ENCODE assay signal across 13 cellular contexts in the genomic region with DNA sequence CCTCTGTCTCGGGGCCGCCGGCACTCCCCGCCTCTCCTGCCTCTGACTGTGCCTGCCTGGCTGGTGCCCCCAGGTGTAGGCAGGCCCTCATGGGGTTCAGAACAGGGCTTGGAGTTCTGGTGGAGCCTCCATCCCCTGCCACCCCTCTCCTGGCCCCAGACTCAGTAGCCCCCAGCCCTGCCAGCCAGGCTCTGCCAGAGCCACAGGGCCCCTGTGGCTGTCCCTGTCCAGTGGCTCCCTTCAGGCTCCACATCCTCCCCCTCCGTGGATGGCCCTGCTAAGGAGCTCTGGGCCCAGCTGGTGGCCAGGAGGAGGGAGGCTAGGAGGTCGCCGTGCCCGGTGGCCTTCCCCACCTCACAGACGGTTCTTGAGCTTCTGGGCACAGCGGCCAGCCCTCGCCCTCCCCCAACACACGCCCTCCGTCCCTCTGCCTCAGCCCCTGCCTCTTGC. TPM values are rescaled to one million over a fixed set of nuclear protein-coding genes. Genes with fewer than 3 reads are reported as not detected.
DNase-seq lines count a peak whose midpoint lies in the region; ATAC-seq and TF ChIP-seq lines count a peak whose summit lies in the region.
"Had no signal": no experiment of that assay in that cellular context is flagged by ENCODE, and none has a peak within 500 bp of the region (broad histone marks: within the 10 kb centered on the region; RNA-seq: fewer than 3 reads in every experiment).

No MANE protein-coding gene starts in this region.

- CTCF ChIA-PET in IMR-90 (lab: Yijun Ruan, JAX) = interaction anchor here (1.5 kb wide), 1 partner anchor 11 kb away, joined by 3 read pairs; no protein-coding TSS in a partner anchor
- CTCF ChIA-PET in activated CD8-positive, alpha-beta T cell treated with anti-CD3 and anti-CD28 coated beads for 36 hours (lab: Charles Lee) = interaction anchor here (1.3 to 2.7 kb wide), 2 partner anchors 20 to 23 kb away, joined by 3 to 10 read pairs; no protein-coding TSS in a partner anchor

- H3K4me2 ChIP-seq in IMR-90 (ENCODE audit: low read depth, low read length) = no peak overlapping the region
- H3K4me2 ChIP-seq in mesenchymal stem cell (ENCODE audit: low read length, poor library complexity, severe bottlenecking) = no peak overlapping the region

- no peak for TF ChIP-seq CTCF in IMR-90 (conservative IDR thresholded peaks at IDR 0.05; ENCODE audit: low read depth, low read length)
- no peak for TF ChIP-seq CTCF in coronary artery (IDR thresholded peaks at IDR 0.05)
- TF ChIP-seq CTCF in activated CD8-positive, alpha-beta T cell treated with anti-CD3 and anti-CD28 coated beads for 36 hours (IDR thresholded peaks at IDR 0.05) = no peak

- no peak overlapping the region for H3K27ac Mint-ChIP-seq in activated CD8-positive, alpha-beta T cell treated with anti-CD3 and anti-CD28 coated beads for 36 hours
- H3K27ac Mint-ChIP-seq: activated T-cell treated with anti-CD3 and anti-CD28 coated beads, Interleukin-2, amount 50 U/mL, for 24 hours had no signal

- no peaks in the 10 kb centered on the region for H3K9me1 ChIP-seq in IMR-90 (ENCODE audit: insufficient read depth, low read length)

- H3K9ac ChIP-seq in IMR-90 (ENCODE audit: low read depth, low read length) (0 out of 2 replicates have a peak overlapping the region, but pooled peaks have one; percentile 17), mesenchymal stem cell (ENCODE audit: low read length) (peak overlapping the region; percentile 80)

- peak overlapping the region; percentile 20 for H2BK20ac ChIP-seq in IMR-90 (ENCODE audit: low read depth, low read length)

- TF ChIP-seq POLR2A in IMR-90 (IDR thresholded peaks at IDR 0.05; ENCODE audit: low read depth, low read length) = no peak

- peaks cover 3% of the 10 kb centered on the region for H3K36me3 Mint-ChIP-seq in activated CD8-positive, alpha-beta T cell treated with anti-CD3 and anti-CD28 coated beads for 36 hours (ENCODE audit: low read depth)

- no peak for ATAC-seq in IMR-90 (ENCODE audit: low read depth)
- no peak for ATAC-seq in activated CD8-positive, alpha-beta T cell treated with anti-CD3 and anti-CD28 coated beads for 36 hours
- no peak for ATAC-seq in HG03439 (IDR thresholded peaks at IDR 0.05; ENCODE audit: unreplicated experiment)

- H2AFZ ChIP-seq in IMR-90 (replicated peaks; ENCODE audit: low read length, poor library complexity) = no peak overlapping the region
- no peak overlapping the region for H2AFZ ChIP-seq in mesenchymal stem cell (ENCODE audit: low read depth, low read length)

- BruUV-seq in IMR-90 (replicated peaks; lab: Mats Ljungman, UMichigan) = no TSS peak

- peak overlapping the region; percentile 96 for H2AK9ac ChIP-seq in IMR-90 (replicated peaks; ENCODE audit: low read depth, low read length, poor library complexity)

- H3K18ac ChIP-seq in IMR-90 (ENCODE audit: low read depth, low read length) = no peak overlapping the region; the same call in 1 of the 2 replicates
- H3K18ac ChIP-seq in mesenchymal stem cell (ENCODE audit: low read depth in 1 of 2, low read length in 2 of 2) = peak overlapping the region in 1 of 2 experiments; percentile 29

- H3K4me3 ChIP-seq in IMR-90 (ENCODE audit: insufficient read depth, low read depth, low read length) (no peak overlapping the region), coronary artery (no peak overlapping the region), mesenchymal stem cell (ENCODE audit: insufficient read depth in 1 of 2, low read depth in 1 of 2, low read length in 2 of 2) (no peak overlapping the region)

- H3K27me3 ChIP-seq in IMR-90 (ENCODE audit: control insufficient read depth, insufficient read depth, low read length) (no peaks in the 10 kb centered on the region), mesenchymal stem cell (ENCODE audit: control insufficient read depth in 1 of 2, insufficient read depth in 1 of 2, low read length in 2 of 2) (no peaks in the 10 kb centered on the region)

- peak overlapping the region; percentile 18; the same call in 1 of the 2 replicates for H4K5ac ChIP-seq in IMR-90 (ENCODE audit: low read depth, low read length)

- H2BK5ac ChIP-seq in IMR-90 (ENCODE audit: low read depth, low read length, poor library complexity, severe bottlenecking) = peak overlapping the region; percentile 95
- no peak overlapping the region for H2BK5ac ChIP-seq in mesenchymal stem cell (ENCODE audit: low read depth, low read length, poor library complexity, severe bottlenecking)

- H2BK15ac ChIP-seq in IMR-90 (ENCODE audit: low read depth, low read length) (no peak overlapping the region; the same call in 2 of the 3 replicates), mesenchymal stem cell (ENCODE audit: low read depth, poor library complexity, severe bottlenecking) (peak overlapping the region; percentile 73)

- TF ChIP-seq RAD21 in IMR-90 (IDR thresholded peaks at IDR 0.05; ENCODE audit: low read length) = no peak

- H3K4me1 Mint-ChIP-seq in activated CD8-positive, alpha-beta T cell treated with anti-CD3 and anti-CD28 coated beads for 36 hours (ENCODE audit: low read depth) = no peaks in the 10 kb centered on the region

- H3K23ac ChIP-seq in IMR-90 (ENCODE audit: low read depth, low read length) (no peak overlapping the region), mesenchymal stem cell (ENCODE audit: low read length in 2 of 2) (peak overlapping the region in 1 of 2 experiments; percentile 34)

- H3K9me3 Mint-ChIP-seq in activated CD8-positive, alpha-beta T cell treated with anti-CD3 and anti-CD28 coated beads for 36 hours = no peaks in the 10 kb centered on the region
- H3K9me3 Mint-ChIP-seq: activated T-cell treated with anti-CD3 and anti-CD28 coated beads, Interleukin-2, amount 50 U/mL, for 24 hours; central memory CD8-positive, alpha-beta T cell had no signal

- H3K4me3 Mint-ChIP-seq in activated CD8-positive, alpha-beta T cell treated with anti-CD3 and anti-CD28 coated beads for 36 hours = no peak overlapping the region
- H3K4me3 Mint-ChIP-seq: activated T-cell treated with anti-CD3 and anti-CD28 coated beads, Interleukin-2, amount 50 U/mL, for 24 hours; central memory CD8-positive, alpha-beta T cell had no signal

- no peak overlapping the region; a peak in 2 of 4 replicates for H4K8ac ChIP-seq in IMR-90 (ENCODE audit: low read depth in 2 of 2, low read length in 2 of 2)
- peak overlapping the region; percentile 66 for H4K8ac ChIP-seq in mesenchymal stem cell (ENCODE audit: low read length)

- POLR2A ChIA-PET in IMR-90 (lab: Charles Lee; ENCODE audit: unreplicated experiment) = no interaction called here
- POLR2A ChIA-PET in activated CD8-positive, alpha-beta T cell treated with anti-CD3 and anti-CD28 coated beads for 36 hours (lab: Charles Lee) = interaction anchor here (1.0 to 2.5 kb wide), 6 partner anchors 9 to 23 kb away, joined by 4 to 10 read pairs (median 6); a partner anchor contains a TSS

- H2BK120ac ChIP-seq in IMR-90 (ENCODE audit: low read depth, low read length) (peak overlapping the region; percentile 62), mesenchymal stem cell (ENCODE audit: low read depth, low read length) (no peak overlapping the region)

- H2BK12ac ChIP-seq in mesenchymal stem cell (ENCODE audit: low read length in 2 of 2) = peak overlapping the region in 1 of 2 experiments; percentile 60

- peaks cover 25% of the 10 kb centered on the region for H3K4me1 ChIP-seq in IMR-90 (ENCODE audit: control insufficient read depth, insufficient read depth, low read length)
- H3K4me1 ChIP-seq in mesenchymal stem cell (ENCODE audit: control insufficient read depth, insufficient read depth, low read depth, low read length) = peaks cover 60% of the 10 kb centered on the region

- DNase-seq in IMR-90 (no peak), coronary artery (ENCODE audit: low spot score) (no peak), mesenchymal stem cell (no peak), midbrain (lab: John Stamatoyannopoulos, UW) (no peak)
- DNase-seq in NK-92 treated with Interleukin-12 subunit alpha and Interleukin-12 subunit beta, amount 100 ng/mL, for 24 hours (lab: John Stamatoyannopoulos, UW) = no peak
- no peak for DNase-seq in activated CD8-positive, alpha-beta T cell treated with anti-CD3 and anti-CD28 coated beads for 36 hours
- DNase-seq: SHP77 treated with DMSO at 0.1 percent for 48 hours; stimulated activated CD4-positive, alpha-beta T cell treated with anti-CD3 and anti-CD28 coated beads, Interleukin-15, amount 100 ng/mL, for 24 hours; stimulated activated naive CD4-positive, alpha-beta T cell had no signal

- H3K9me3 ChIP-seq in IMR-90 (ENCODE audit: control insufficient read depth, insufficient read depth, low read length) (no peaks in the 10 kb centered on the region), mesenchymal stem cell (ENCODE audit: control insufficient read depth, low read length) (no peaks in the 10 kb centered on the region)

- peak overlapping the region; percentile 9 for H3K27ac ChIP-seq in IMR-90 (ENCODE audit: insufficient read depth, low read length)
- peak overlapping the region; percentile 72 to 93 for H3K27ac ChIP-seq in coronary artery
- no peak overlapping the region for H3K27ac ChIP-seq in mesenchymal stem cell (ENCODE audit: low read length, poor library complexity, severe bottlenecking)
- H3K27ac ChIP-seq in temporal lobe (ENCODE audit: low read depth, low read length) = peak overlapping the region; percentile 98

- no peaks in the 10 kb centered on the region; a peak in 1 of 4 replicates for H3K79me1 ChIP-seq in IMR-90 (ENCODE audit: low read depth in 1 of 2, low read length in 2 of 2)
- H3K79me1 ChIP-seq in mesenchymal stem cell (replicated peaks; ENCODE audit: low read length, poor library complexity, severe bottlenecking) = no peaks in the 10 kb centered on the region

- H4K91ac ChIP-seq in IMR-90 (ENCODE audit: insufficient read depth, low read depth, low read length) = peak overlapping the region; percentile 51; the same call in 1 of the 2 replicates
- peak overlapping the region; percentile 56 for H4K91ac ChIP-seq in mesenchymal stem cell (ENCODE audit: low read length)

- peak overlapping the region; percentile 77 for H3K4ac ChIP-seq in IMR-90 (ENCODE audit: low read depth, low read length)
- H3K4ac ChIP-seq in mesenchymal stem cell (ENCODE audit: low read depth in 1 of 2, low read length in 2 of 2) = peak overlapping the region in 1 of 2 experiments; percentile 9

- no peaks in the 10 kb centered on the region for H3K36me3 ChIP-seq in IMR-90 (ENCODE audit: control insufficient read depth, insufficient read depth, low read length)
- peaks cover 0 to 15% of the 10 kb centered on the region in 2 experiments for H3K36me3 ChIP-seq in mesenchymal stem cell (ENCODE audit: control insufficient read depth in 1 of 2, insufficient read depth in 2 of 2, low read depth in 1 of 2, low read length in 2 of 2)

- no peak overlapping the region for H3K56ac ChIP-seq in IMR-90 (ENCODE audit: extremely low read depth, insufficient read depth, low read length)

- H2AK5ac ChIP-seq in IMR-90 (ENCODE audit: low read depth, low read length) (peak overlapping the region; percentile 82), mesenchymal stem cell (ENCODE audit: low read length, severe bottlenecking) (peak overlapping the region; percentile 10)

- in situ Hi-C loops in IMR-90 (cut with MboI; ENCODE audit: low sequenced_read_pairs) = no loop called here

- WGBS in IMR-90 (ENCODE audit: extremely low coverage in 2 of 2, insufficient read length in 1 of 2), 2 experiments = 81% methylated on average over 7 of the region's 13 CpGs; no CpG with 5 or more reads in 1 of the 2 experiments
- WGBS in mesenchymal stem cell = 79% methylated on average over 13 of the region's 13 CpGs

- dilution Hi-C loops in IMR-90 (cut with HindIII; ENCODE audit: low sequenced_read_pairs, unreplicated experiment) = no loop called here

- H4K20me1 ChIP-seq in IMR-90 (ENCODE audit: insufficient read depth, low read length) = 0 out of 2 replicates have a peak, but pooled peaks cover 2% of the 10 kb centered on the region

- H3K14ac ChIP-seq in IMR-90 (replicated peaks; ENCODE audit: low read depth, low read length) (no peak overlapping the region; the same call in 1 of the 2 replicates), mesenchymal stem cell (ENCODE audit: low read length in 2 of 2) (peak overlapping the region in 1 of 2 experiments; percentile 6)

- no peaks in the 10 kb centered on the region for H3K27me3 Mint-ChIP-seq in activated CD8-positive, alpha-beta T cell treated with anti-CD3 and anti-CD28 coated beads for 36 hours
- H3K27me3 Mint-ChIP-seq: central memory CD8-positive, alpha-beta T cell had no signal

- intact Hi-C loops in IMR-90 (cut with micrococcal nuclease) = no loop called here
- intact Hi-C loops in activated CD8-positive, alpha-beta T cell treated with anti-CD3 and anti-CD28 coated beads for 36 hours (cut with micrococcal nuclease) = no loop called here

RNA-seq across cellular contexts. Expression of a gene that starts 12.5 kb away (rescaled TPM):
- total RNA-seq in IMR-90 (2012; rRNA removed) (5.7 and 6.4 TPM in 2 replicates), temporal lobe (4.7 TPM)
- polyA plus RNA-seq in IMR-90 (2012; rRNA removed) = 16.2 and 20.0 TPM in 2 replicates
- polyA plus RNA-seq in IMR-90 (2012; cell fraction: cytosol; rRNA removed) = 9.4 and 20.8 TPM in 2 replicates
- 15.1 and 42.4 TPM in 2 replicates for polyA plus RNA-seq in IMR-90 (2012; cell fraction: nucleus; rRNA removed; ENCODE audit: low replicate concordance)
- polyA plus RNA-seq in mesenchymal stem cell (2013, experiment 1 of 2) = 3.6 TPM
- 3.8 TPM for polyA plus RNA-seq in mesenchymal stem cell (2013, experiment 2 of 2)
- 1 to 10 TPM; 9.9 TPM for total RNA-seq in activated CD8-positive, alpha-beta T cell treated with anti-CD3 and anti-CD28 coated beads for 36 hours

RNA-seq across cellular contexts. Expression of a gene that starts 18.9 kb away (rescaled TPM):
- 17.7 and 31.7 TPM in 2 replicates for total RNA-seq in IMR-90 (2012; rRNA removed)
- polyA plus RNA-seq in IMR-90 (2012; rRNA removed) = 82.6 and 120 TPM in 2 replicates
- 55.5 and 84.4 TPM in 2 replicates for polyA plus RNA-seq in IMR-90 (2012; cell fraction: cytosol; rRNA removed)
- 78.1 and 241 TPM in 2 replicates for polyA plus RNA-seq in IMR-90 (2012; cell fraction: nucleus; rRNA removed; ENCODE audit: low replicate concordance)
- 46.1 TPM for polyA plus RNA-seq in mesenchymal stem cell (2013, experiment 1 of 2)
- 46.9 TPM for polyA plus RNA-seq in mesenchymal stem cell (2013, experiment 2 of 2)
- 249 TPM for total RNA-seq in temporal lobe
- total RNA-seq in activated CD8-positive, alpha-beta T cell treated with anti-CD3 and anti-CD28 coated beads for 36 hours = 1 to 10 TPM; 5.8 to 9.1 TPM

RNA-seq across cellular contexts. Expression of a gene that starts 20.9 kb away (rescaled TPM):
- total RNA-seq in IMR-90 (2012; rRNA removed) (22.2 and 32.2 TPM in 2 replicates), temporal lobe (32.2 TPM)
- 5.2 and 6.7 TPM in 2 replicates for polyA plus RNA-seq in IMR-90 (2012; rRNA removed)
- 1.9 and 2.3 TPM in 2 replicates for polyA plus RNA-seq in IMR-90 (2012; cell fraction: cytosol; rRNA removed)
- 0.92 and 4.4 TPM in 2 replicates for polyA plus RNA-seq in IMR-90 (2012; cell fraction: nucleus; rRNA removed; ENCODE audit: low replicate concordance)
- 14.8 TPM for polyA plus RNA-seq in mesenchymal stem cell (2013, experiment 1 of 2)
- 14.4 TPM for polyA plus RNA-seq in mesenchymal stem cell (2013, experiment 2 of 2)
- total RNA-seq in activated CD8-positive, alpha-beta T cell treated with anti-CD3 and anti-CD28 coated beads for 36 hours = 10 to 100 TPM; 28.8 to 29.6 TPM

RNA-seq across cellular contexts. Expression of a gene that starts 21.2 kb away (rescaled TPM):
- total RNA-seq in IMR-90 (2012; rRNA removed) (12.2 and 20.6 TPM in 2 replicates), temporal lobe (26.8 TPM)
- polyA plus RNA-seq in IMR-90 (2012; rRNA removed) = 18.5 and 21.1 TPM in 2 replicates
- polyA plus RNA-seq in IMR-90 (2012; cell fraction: cytosol; rRNA removed) = 9.6 and 17.9 TPM in 2 replicates
- polyA plus RNA-seq in IMR-90 (2012; cell fraction: nucleus; rRNA removed; ENCODE audit: low replicate concordance) = 3.4 and 10.8 TPM in 2 replicates
- 63.1 TPM for polyA plus RNA-seq in mesenchymal stem cell (2013, experiment 1 of 2)
- 58.9 TPM for polyA plus RNA-seq in mesenchymal stem cell (2013, experiment 2 of 2)
- total RNA-seq in activated CD8-positive, alpha-beta T cell treated with anti-CD3 and anti-CD28 coated beads for 36 hours = 10 to 100 TPM; 40.3 to 45.6 TPM
